9 cellular contexts compared by ENCODE assay signal in genomic region chr13:73767747-73768315, GRCh38.
DNase-seq lines count a peak whose midpoint lies in the region; ATAC-seq, FAIRE-seq and TF ChIP-seq lines count a peak whose summit lies in the region.
"Had no signal": no experiment of that assay in that cellular context is flagged by ENCODE, and none has a peak within 500 bp of the region (broad histone marks: within the 10 kb centered on the region; RNA-seq: fewer than 3 reads in every experiment).

No MANE protein-coding gene starts in this region.

- POLR2A ChIA-PET in SK-N-SH (lab: Yijun Ruan, JAX), result no interaction called here

- peak; percentile 33; the same call in 1 of the 2 replicates for TF ChIP-seq RAD21 in SK-N-SH (IDR thresholded peaks at IDR 0.05; ENCODE audit: low read length)

- no peak for ATAC-seq in SK-N-SH treated with all-trans-retinoic acid at 6 μM for 48 hours
- ATAC-seq in GM21717 (IDR thresholded peaks at IDR 0.05; ENCODE audit: unreplicated experiment), result no peak
- ATAC-seq in sciatic nerve, result no peak

- H3K27ac Mint-ChIP-seq in astrocyte (ENCODE audit: unreplicated experiment) (no peak overlapping the region), mesothelial cell of epicardium (peak overlapping the region; percentile 60)

- H3K36me3 ChIP-seq in SK-N-SH (replicated peaks in 1 of 2; ENCODE audit: control insufficient read depth in 1 of 2, insufficient read depth in 2 of 2, low read length in 1 of 2) (peaks cover 5 to 8% of the 10 kb centered on the region in 2 experiments), astrocyte (ENCODE audit: insufficient read depth, low read length) (peaks cover 3% of the 10 kb centered on the region)

- peak overlapping the region in 1 of 2 experiments; percentile 99; a peak in 2 of 4 replicates for H3K27ac ChIP-seq in SK-N-SH (ENCODE audit: low read depth in 2 of 2, low read length in 1 of 2)
- H3K27ac ChIP-seq in astrocyte (ENCODE audit: low read depth, low read length), result no peak overlapping the region

- DNase-seq in SK-N-SH (peak; percentile 22), NCI-H69 (lab: John Stamatoyannopoulos, UW) (peak; percentile 42), astrocyte (ENCODE audit: low read depth) (no peak), mesothelial cell of epicardium (ENCODE audit: low spot score in 2 of 2, unreplicated experiment in 2 of 2) (no peak), mucosa of gallbladder (ENCODE audit: low spot score) (no peak), sciatic nerve (ENCODE audit: low spot score) (no peak)

- no peaks in the 10 kb centered on the region for H4K20me1 ChIP-seq in SK-N-SH (ENCODE audit: insufficient read depth)
- peaks cover 4% of the 10 kb centered on the region for H4K20me1 ChIP-seq in astrocyte (ENCODE audit: insufficient read depth, low read length)

- H3K36me3 Mint-ChIP-seq in astrocyte (ENCODE audit: low read depth, unreplicated experiment), result peaks cover 13% of the 10 kb centered on the region
- H3K36me3 Mint-ChIP-seq in mesothelial cell of epicardium, result peaks cover 6% of the 10 kb centered on the region

- H3K9me3 Mint-ChIP-seq in astrocyte (ENCODE audit: unreplicated experiment) (peaks cover 3% of the 10 kb centered on the region), mesothelial cell of epicardium (peaks cover 4% of the 10 kb centered on the region)

- H3K27me3 ChIP-seq in SK-N-SH (ENCODE audit: insufficient read depth) (no peaks in the 10 kb centered on the region), astrocyte (ENCODE audit: insufficient read depth, low read length) (no peaks in the 10 kb centered on the region)

- H3K4me3 ChIP-seq in SK-N-SH (ENCODE audit: low read depth in 2 of 2, low read length in 1 of 2) (no peak overlapping the region), astrocyte (ENCODE audit: insufficient read depth, low read depth, low read length) (no peak overlapping the region)

- no peaks in the 10 kb centered on the region for H3K79me2 ChIP-seq in SK-N-SH (ENCODE audit: insufficient read depth)
- no peaks in the 10 kb centered on the region for H3K79me2 ChIP-seq in astrocyte (ENCODE audit: insufficient read depth, low read length)

- CTCF ChIA-PET in SK-N-SH (lab: Yijun Ruan, JAX), result interaction anchor here (0.6 to 2.2 kb wide), 14 partner anchors 8 to 1452 kb away, joined by 3 to 12 read pairs (median 4); no protein-coding TSS in a partner anchor

- no peak for FAIRE-seq in astrocyte (lab: Jason Lieb, UNC)
- FAIRE-seq: G401.6 had no signal

- TF ChIP-seq EP300 in SK-N-SH (IDR thresholded peaks at IDR 0.05; ENCODE audit: borderline replicate concordance in 1 of 2, low read depth in 1 of 2, low read length in 1 of 2), result no peak

- intact Hi-C loops in sciatic nerve (cut with DNase I), result no loop called here

- H3K4me1 ChIP-seq in SK-N-SH (ENCODE audit: control insufficient read depth in 1 of 2, insufficient read depth in 2 of 2, low read depth in 1 of 2, low read length in 1 of 2), result peaks cover 17 to 30% of the 10 kb centered on the region in 2 experiments; a peak in 3 of 4 replicates
- peaks cover 14% of the 10 kb centered on the region for H3K4me1 ChIP-seq in astrocyte (ENCODE audit: insufficient read depth, low read length)

- H2AFZ ChIP-seq in SK-N-SH (ENCODE audit: low read depth), result no peak overlapping the region
- no peak overlapping the region for H2AFZ ChIP-seq in astrocyte (ENCODE audit: low read depth, low read length)

- H3K9me3 ChIP-seq in SK-N-SH, result no peaks in the 10 kb centered on the region
- H3K9me3 ChIP-seq in astrocyte (ENCODE audit: insufficient read depth, low read depth, low read length), result no peaks in the 10 kb centered on the region

- H3F3A ChIP-seq in SK-N-SH (replicated peaks; ENCODE audit: insufficient read depth), result no peaks in the 10 kb centered on the region

- H3K4me1 Mint-ChIP-seq in astrocyte (ENCODE audit: low read depth, unreplicated experiment) (peaks cover 27% of the 10 kb centered on the region), mesothelial cell of epicardium (peaks cover 46% of the 10 kb centered on the region)

- H3K4me3 Mint-ChIP-seq in astrocyte (ENCODE audit: unreplicated experiment), result no peak overlapping the region
- H3K4me3 Mint-ChIP-seq in mesothelial cell of epicardium, result no peak overlapping the region

- H3K9ac ChIP-seq in SK-N-SH (no peak overlapping the region), astrocyte (ENCODE audit: low read length) (no peak overlapping the region)

- no peaks in the 10 kb centered on the region for H3K9me2 ChIP-seq in SK-N-SH

- TF ChIP-seq CTCF in SK-N-SH (IDR thresholded peaks at IDR 0.05) (peak; percentile 59), astrocyte (IDR thresholded peaks at IDR 0.05; ENCODE audit: insufficient read depth, low read depth, low read length) (peak; percentile 28), mesothelial cell of epicardium (IDR thresholded peaks at IDR 0.05; ENCODE audit: unreplicated experiment) (no peak)

- H3K4me2 ChIP-seq in SK-N-SH, result no peak overlapping the region
- H3K4me2 ChIP-seq in astrocyte (ENCODE audit: low read length), result no peak overlapping the region

- H3K27me3 Mint-ChIP-seq in astrocyte (ENCODE audit: low read depth, unreplicated experiment), result no peaks in the 10 kb centered on the region
- H3K27me3 Mint-ChIP-seq in mesothelial cell of epicardium (ENCODE audit: low read depth), result no peaks in the 10 kb centered on the region

- WGBS in SK-N-SH (ENCODE audit: low lambda C conversion rate), result 96% methylated on average over 4 of the region's 4 CpGs

TF ChIP-seq in SK-N-SH, 30 proteins besides CTCF, POLR2A, EP300 and RAD21 (continues in another document):
- TF ChIP-seq POLR2AphosphoS5 (IDR thresholded peaks at IDR 0.05; ENCODE audit: low read depth, low read length), result no peak
- no peak for TF ChIP-seq FOXM1 (IDR thresholded peaks at IDR 0.05; ENCODE audit: low read depth)
- no peak for TF ChIP-seq RXRA (IDR thresholded peaks at IDR 0.05; ENCODE audit: borderline replicate concordance, low read depth)
- TF ChIP-seq, protein P1, sequence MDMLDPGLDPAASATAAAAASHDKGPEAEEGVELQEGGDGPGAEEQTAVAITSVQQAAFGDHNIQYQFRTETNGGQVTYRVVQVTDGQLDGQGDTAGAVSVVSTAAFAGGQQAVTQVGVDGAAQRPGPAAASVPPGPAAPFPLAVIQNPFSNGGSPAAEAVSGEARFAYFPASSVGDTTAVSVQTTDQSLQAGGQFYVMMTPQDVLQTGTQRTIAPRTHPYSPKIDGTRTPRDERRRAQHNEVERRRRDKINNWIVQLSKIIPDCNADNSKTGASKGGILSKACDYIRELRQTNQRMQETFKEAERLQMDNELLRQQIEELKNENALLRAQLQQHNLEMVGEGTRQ (IDR thresholded peaks at IDR 0.05; ENCODE audit: borderline replicate concordance, low read depth, low read length), result no peak
- no peak for TF ChIP-seq RFX5 (IDR thresholded peaks at IDR 0.05; ENCODE audit: low read length)
- TF ChIP-seq MXI1 (IDR thresholded peaks at IDR 0.05; ENCODE audit: low read depth, low read length), result no peak
- TF ChIP-seq CHD2 (IDR thresholded peaks at IDR 0.05; ENCODE audit: low read length, partially characterized antibody), result no peak
- TF ChIP-seq GATA2 (CRISPR knock-in tag; IDR thresholded peaks at IDR 0.05), result no peak
- TF ChIP-seq JUND (IDR thresholded peaks at IDR 0.05), result no peak
- TF ChIP-seq TAF1 (IDR thresholded peaks at IDR 0.05; ENCODE audit: borderline replicate concordance, low read depth, low read length), result no peak
- TF ChIP-seq NFIC (IDR thresholded peaks at IDR 0.05; ENCODE audit: borderline replicate concordance), result no peak
- TF ChIP-seq, protein P2, sequence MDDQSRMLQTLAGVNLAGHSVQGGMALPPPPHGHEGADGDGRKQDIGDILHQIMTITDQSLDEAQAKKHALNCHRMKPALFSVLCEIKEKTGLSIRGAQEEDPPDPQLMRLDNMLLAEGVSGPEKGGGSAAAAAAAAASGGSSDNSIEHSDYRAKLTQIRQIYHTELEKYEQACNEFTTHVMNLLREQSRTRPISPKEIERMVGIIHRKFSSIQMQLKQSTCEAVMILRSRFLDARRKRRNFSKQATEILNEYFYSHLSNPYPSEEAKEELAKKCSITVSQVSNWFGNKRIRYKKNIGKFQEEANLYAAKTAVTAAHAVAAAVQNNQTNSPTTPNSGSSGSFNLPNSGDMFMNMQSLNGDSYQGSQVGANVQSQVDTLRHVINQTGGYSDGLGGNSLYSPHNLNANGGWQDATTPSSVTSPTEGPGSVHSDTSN (IDR thresholded peaks at IDR 0.05), result no peak

TF ChIP-seq in SK-N-SH treated with all-trans-retinoic acid at 6 μM for 48 hours, 23 proteins besides CTCF, POLR2A, EP300 and RAD21 (continues in another document):
- TF ChIP-seq ZNF565 (CRISPR knock-in tag; conservative IDR thresholded peaks at IDR 0.05; ENCODE audit: low read depth) (no peak), ZC3H10 (CRISPR knock-in tag; IDR thresholded peaks at IDR 0.05) (no peak), CREB5 (CRISPR knock-in tag; IDR thresholded peaks at IDR 0.05; ENCODE audit: low read depth) (no peak), ZFP30 (CRISPR knock-in tag; IDR thresholded peaks at IDR 0.05) (no peak), SNAI2 (CRISPR knock-in tag; IDR thresholded peaks at IDR 0.05) (no peak), ZFP3 (CRISPR knock-in tag; IDR thresholded peaks at IDR 0.05) (no peak), TOX (CRISPR knock-in tag; IDR thresholded peaks at IDR 0.05; ENCODE audit: borderline replicate concordance) (no peak)

Comparison
In these comparisons a context has a peak if more than half of its experiments do, and no peak if none do; other contexts are left out.
1. DNase-seq: peak in SK-N-SH (single experiment) and NCI-H69 (single experiment); none in astrocyte (single experiment), mesothelial cell of epicardium (0 of 2), mucosa of gallbladder (single experiment) and sciatic nerve (single experiment).